Comparison of ENCODE assay signal across 19 cellular contexts in genomic region chr10:33899578-33900531, GRCh38.
A peak's percentile ranks its signal among the peaks of the same experiment; 100 is the strongest.
DNase-seq lines count a peak whose midpoint lies in the region; FAIRE-seq and TF ChIP-seq lines count a peak whose summit lies in the region.
"Had no signal": no experiment of that assay in that cellular context is flagged by ENCODE, and none has a peak within 500 bp of the region (broad histone marks: within the 10 kb centered on the region; RNA-seq: fewer than 3 reads in every experiment).

No MANE protein-coding gene starts in this region.

- POLR2A ChIA-PET in RWPE1 (lab: Yijun Ruan, JAX; ENCODE audit: low non-redundant PET) = no interaction called here

- CTCF ChIA-PET in RWPE1 (lab: Yijun Ruan, JAX) = interaction anchor here (0.6 to 0.7 kb wide), 2 partner anchors 557 to 798 kb away, joined by 3 to 4 read pairs; no protein-coding TSS in a partner anchor

- peaks cover 42% of the 10 kb centered on the region for H3K4me1 ChIP-seq in keratinocyte (ENCODE audit: control insufficient read depth, extremely low read depth, insufficient read depth, low read length)
- H3K4me1 ChIP-seq: BLaER1 had no signal

- H3K4me3 ChIP-seq in choroid plexus epithelial cell (ENCODE audit: low read depth, low read length) (no peak overlapping the region), keratinocyte (ENCODE audit: control insufficient read depth in 2 of 3, extremely low read depth in 1 of 3, insufficient read depth in 2 of 3, low read depth in 1 of 3, low read length in 3 of 3) (no peak overlapping the region)
- H3K4me3 ChIP-seq: BLaER1, thyroid gland had no signal

- DNase-seq in RWPE1 (ENCODE audit: low spot score) (peak; percentile 48), choroid plexus epithelial cell (ENCODE audit: low read depth) (peak; percentile 54), keratinocyte (ENCODE audit: low read depth, low spot score) (no peak), smooth muscle cell of the brain vasculature (ENCODE audit: low read depth, low spot score) (peak; percentile 50), NCI-H345 treated with DMSO at 0.1 percent for 48 hours (lab: John Stamatoyannopoulos, UW; ENCODE audit: unreplicated experiment) (no peak), NCI-H526 (lab: John Stamatoyannopoulos, UW) (no peak), NCI-H2171 treated with DMSO at 0.1 percent for 48 hours (lab: John Stamatoyannopoulos, UW) (no peak)
- DNase-seq in stimulated activated CD4-positive, alpha-beta T cell treated with anti-CD3 and anti-CD28 coated beads, Interleukin-4, amount 100 ng/mL, for 1 hour = no peak
- DNase-seq: activated CD4-positive, alpha-beta T cell treated with anti-CD3 and anti-CD28 coated beads, Interleukin-2, amount 50 U/mL, for 48 hours; activated naive CD8-positive, alpha-beta T cell treated with anti-CD3 and anti-CD28 coated beads for 36 hours; activated T-cell treated with anti-CD3 and anti-CD28 coated beads, Interleukin-2, amount 50 U/mL, for 4 hours; central memory CD4-positive, alpha-beta T cell; kidney glomerular epithelial cell; NCI-H1436; NCI-H226; stimulated activated CD8-positive, alpha-beta memory T cell treated with anti-CD3 and anti-CD28 coated beads, Interleukin-4, amount 100 ng/mL, for 48 hours; thyroid gland had no signal

- dilution Hi-C loops in keratinocyte (cut with MboI; ENCODE audit: extremely low pct_ligation_motif_present, low sequenced_read_pairs) = no loop called here

- H3K9ac ChIP-seq in keratinocyte (ENCODE audit: control insufficient read depth, extremely low read depth, insufficient read depth, low read length) = no peak overlapping the region
- H3K9ac ChIP-seq: BLaER1 had no signal

- H3K4me2 ChIP-seq in keratinocyte (ENCODE audit: control insufficient read depth, extremely low read depth, insufficient read depth, low read depth, low read length) = peak overlapping the region; percentile 49
- H3K4me2 ChIP-seq: BLaER1 had no signal

- H2AFZ ChIP-seq in keratinocyte (ENCODE audit: control insufficient read depth, low read length) = no peak overlapping the region

- FAIRE-seq in keratinocyte (lab: Jason Lieb, UNC) = peak; percentile 93

- no peak overlapping the region for H3K27ac ChIP-seq in RWPE1
- peak overlapping the region; percentile 36 for H3K27ac ChIP-seq in keratinocyte (ENCODE audit: control insufficient read depth, insufficient read depth, low read length)
- H3K27ac ChIP-seq: BLaER1, HL-60 had no signal

- H3K79me2 ChIP-seq in keratinocyte (ENCODE audit: control insufficient read depth, insufficient read depth, low read length) = no peaks in the 10 kb centered on the region

- no peaks in the 10 kb centered on the region for H3K27me3 ChIP-seq in keratinocyte (ENCODE audit: control insufficient read depth, extremely low read depth, insufficient read depth, low read length)
- H3K27me3 ChIP-seq: BLaER1, thyroid gland had no signal

- no peak for TF ChIP-seq CTCF in RWPE1 (conservative IDR thresholded peaks at IDR 0.05; ENCODE audit: low read depth)
- TF ChIP-seq CTCF in choroid plexus epithelial cell (conservative IDR thresholded peaks at IDR 0.05; ENCODE audit: low read depth, low read length) = no peak
- TF ChIP-seq CTCF in keratinocyte (optimal IDR thresholded peaks at IDR 0.05 in 1 of 3, IDR thresholded peaks at IDR 0.05 in 1 of 3, conservative IDR thresholded peaks at IDR 0.05 in 1 of 3; ENCODE audit: extremely low read depth in 1 of 3, insufficient read depth in 2 of 3, low read length in 3 of 3) = no peak

- H3K9me3 ChIP-seq in keratinocyte (ENCODE audit: control insufficient read depth, low read depth, low read length) = peaks cover 4% of the 10 kb centered on the region
- H3K9me3 ChIP-seq: thyroid gland had no signal

- H3K9me1 ChIP-seq in keratinocyte (ENCODE audit: control insufficient read depth, extremely low read depth, insufficient read depth, low read length) = no peaks in the 10 kb centered on the region

- H3K36me3 ChIP-seq in keratinocyte (ENCODE audit: control insufficient read depth in 2 of 2, extremely low read depth in 1 of 2, insufficient read depth in 2 of 2, low read length in 2 of 2) = no peaks in the 10 kb centered on the region
- H3K36me3 ChIP-seq: BLaER1, thyroid gland had no signal

- H4K20me1 ChIP-seq in keratinocyte (ENCODE audit: control insufficient read depth, extremely low read depth, insufficient read depth, low read length) = no peaks in the 10 kb centered on the region
- H4K20me1 ChIP-seq: BLaER1 had no signal

Comparison
In these comparisons a context has a peak if more than half of its experiments do, and no peak if none do; other contexts are left out.
1. DNase-seq: peak in RWPE1 (single experiment), choroid plexus epithelial cell (single experiment) and smooth muscle cell of the brain vasculature (single experiment); none in keratinocyte (single experiment), NCI-H345 treated with DMSO at 0.1 percent for 48 hours (single experiment), NCI-H526 (0 of 2), stimulated activated CD4-positive, alpha-beta T cell treated with anti-CD3 and anti-CD28 coated beads, Interleukin-4, amount 100 ng/mL, for 1 hour (single experiment) and NCI-H2171 treated with DMSO at 0.1 percent for 48 hours (single experiment).